9 cellular contexts compared by ENCODE assay signal in genomic region chr12:116910280-116910644, GRCh38. TPM values are rescaled to one million over a fixed set of nuclear protein-coding genes. Genes with fewer than 3 reads are reported as not detected.
A peak's percentile ranks its signal among the peaks of the same experiment; 100 is the strongest.
DNase-seq lines count a peak whose midpoint lies in the region; TF ChIP-seq lines count a peak whose summit lies in the region.
"Had no signal": no experiment of that assay in that cellular context is flagged by ENCODE, and none has a peak within 500 bp of the region (broad histone marks: within the 10 kb centered on the region; RNA-seq: fewer than 3 reads in every experiment).

No MANE protein-coding gene starts in this region.

- TF ChIP-seq POLR2A in suprapubic skin (IDR thresholded peaks at IDR 0.05), result no peak

- TF ChIP-seq EP300 in suprapubic skin (IDR thresholded peaks at IDR 0.05), result no peak

- TF ChIP-seq CTCF in suprapubic skin (IDR thresholded peaks at IDR 0.05) (no peak), GM13977 (IDR thresholded peaks at IDR 0.05; ENCODE audit: extremely low read depth, insufficient read depth, missing control alignments) (no peak)

- H3K27me3 Mint-ChIP-seq in activated CD4-positive, alpha-beta T cell treated with anti-CD3 and anti-CD28 coated beads, Interleukin-2, amount 10 ng/mL, durations not matched to agents 24 days and 14 days, result peaks cover 33% of the 10 kb centered on the region
- H3K27me3 Mint-ChIP-seq in activated naive CD8-positive, alpha-beta T cell, result no peaks in the 10 kb centered on the region
- H3K27me3 Mint-ChIP-seq in immature natural killer cell (ENCODE audit: low read depth in 3 of 3), result peaks cover 4 to 9% (median 7%) of the 10 kb centered on the region in 3 donors

- peaks cover 13% of the 10 kb centered on the region for H3K36me3 Mint-ChIP-seq in activated CD4-positive, alpha-beta T cell treated with anti-CD3 and anti-CD28 coated beads, Interleukin-2, amount 10 ng/mL, durations not matched to agents 24 days and 14 days (ENCODE audit: low read depth)
- H3K36me3 Mint-ChIP-seq in activated naive CD8-positive, alpha-beta T cell, result no peaks in the 10 kb centered on the region
- no peaks in the 10 kb centered on the region for H3K36me3 Mint-ChIP-seq in immature natural killer cell

- no peaks in the 10 kb centered on the region for H3K27me3 ChIP-seq in suprapubic skin

- DNase-seq in activated CD4-positive, alpha-beta T cell treated with anti-CD3 and anti-CD28 coated beads, Interleukin-2, amount 10 ng/mL, durations not matched to agents 24 days and 14 days, result no peak
- DNase-seq in activated CD4-positive, alpha-beta T cell treated with anti-CD3 and anti-CD28 coated beads for 4 hours, result no peak
- DNase-seq in immature natural killer cell (no peak), suprapubic skin (ENCODE audit: low spot score in 2 of 2) (no peak), NOMO-1 treated with DMSO at 0.1 percent for 48 hours (lab: John Stamatoyannopoulos, UW; ENCODE audit: unreplicated experiment) (no peak), MV-4-11 (lab: John Stamatoyannopoulos, UW) (no peak), GM13977 (ENCODE audit: low spot score) (no peak)

- intact Hi-C loops in activated CD4-positive, alpha-beta T cell treated with anti-CD3 and anti-CD28 coated beads, Interleukin-2, amount 10 ng/mL, durations not matched to agents 24 days and 14 days (cut with micrococcal nuclease), result no loop called here

- no peaks in the 10 kb centered on the region for H3K9me3 ChIP-seq in suprapubic skin

- WGBS in suprapubic skin, result 65% methylated on average over 4 of the region's 4 CpGs

- no peaks in the 10 kb centered on the region for H3K36me3 ChIP-seq in suprapubic skin

- no peak overlapping the region for H3K27ac ChIP-seq in suprapubic skin

- peaks cover 16% of the 10 kb centered on the region for H3K4me1 ChIP-seq in suprapubic skin

- peak overlapping the region; percentile 87 for H3K27ac Mint-ChIP-seq in activated CD4-positive, alpha-beta T cell treated with anti-CD3 and anti-CD28 coated beads, Interleukin-2, amount 10 ng/mL, durations not matched to agents 24 days and 14 days
- peak overlapping the region; percentile 91 for H3K27ac Mint-ChIP-seq in activated naive CD8-positive, alpha-beta T cell
- H3K27ac Mint-ChIP-seq in immature natural killer cell, result peak overlapping the region; percentile 65 to 90 (median 83)

- in situ Hi-C loops in GM13977 (cut with MboI; ENCODE audit: low pct_unique_long_range_greater_than_20kb, low sequenced_read_pairs, unreplicated experiment), result no loop called here

- peak overlapping the region; percentile 86 for H3K4me3 Mint-ChIP-seq in activated CD4-positive, alpha-beta T cell treated with anti-CD3 and anti-CD28 coated beads, Interleukin-2, amount 10 ng/mL, durations not matched to agents 24 days and 14 days
- H3K4me3 Mint-ChIP-seq in activated naive CD8-positive, alpha-beta T cell, result peak overlapping the region; percentile 90
- peak overlapping the region; percentile 83 to 95 (median 92) for H3K4me3 Mint-ChIP-seq in immature natural killer cell

- peak overlapping the region; percentile 99 for H3K4me3 ChIP-seq in suprapubic skin

- peaks cover 19% of the 10 kb centered on the region for H3K4me1 Mint-ChIP-seq in activated CD4-positive, alpha-beta T cell treated with anti-CD3 and anti-CD28 coated beads, Interleukin-2, amount 10 ng/mL, durations not matched to agents 24 days and 14 days
- H3K4me1 Mint-ChIP-seq in activated naive CD8-positive, alpha-beta T cell (ENCODE audit: low read depth), result peaks cover 35% of the 10 kb centered on the region
- peaks cover 20 to 37% of the 10 kb centered on the region in 2 donors for H3K4me1 Mint-ChIP-seq in immature natural killer cell

- no peaks in the 10 kb centered on the region for H3K9me3 Mint-ChIP-seq in activated CD4-positive, alpha-beta T cell treated with anti-CD3 and anti-CD28 coated beads, Interleukin-2, amount 10 ng/mL, durations not matched to agents 24 days and 14 days
- H3K9me3 Mint-ChIP-seq in activated naive CD8-positive, alpha-beta T cell (ENCODE audit: low read depth), result no peaks in the 10 kb centered on the region
- no peaks in the 10 kb centered on the region for H3K9me3 Mint-ChIP-seq in immature natural killer cell

RNA-seq across cellular contexts. Expression of gene FBXW8, which starts 0.5 kb away (rescaled TPM):
- 6.2 and 6.5 TPM in 2 replicates for total RNA-seq in activated CD4-positive, alpha-beta T cell treated with anti-CD3 and anti-CD28 coated beads, Interleukin-2, amount 10 ng/mL, durations not matched to agents 24 days and 14 days
- 10 to 100 TPM in 2 of 3 donors, 1 to 10 TPM in 1; 6.6 to 11.6 (median 10.6) TPM for polyA plus RNA-seq in immature natural killer cell
- total RNA-seq in suprapubic skin, result 10 to 100 TPM in 2 of 4 donors, 1 to 10 TPM in 2; 9.1 to 19.0 (median 13.5) TPM

RNA-seq across cellular contexts. Expression of gene HRK, which starts 29.0 kb away (rescaled TPM):
- total RNA-seq in activated CD4-positive, alpha-beta T cell treated with anti-CD3 and anti-CD28 coated beads, Interleukin-2, amount 10 ng/mL, durations not matched to agents 24 days and 14 days, result not detected in 2 replicates
- not detected for polyA plus RNA-seq in immature natural killer cell
- total RNA-seq in suprapubic skin, result not detected
- total RNA-seq: T-helper 2 cell treated with Interferon-gamma antibody and Interleukin-4, amounts not matched to agents 100 ng/mL and 5 ng/mL, for 36 hours had no signal
